In genomic region chr11:124673333-124674167, GRCh38 we compare ENCODE assay signal across 1 cellular context.
TF ChIP-seq lines count a peak whose summit lies in the region.

TSS of gene SIAE (minus strand) at chr11:124673739. CDS start at chr11:124673708, 31 bp downstream.
TSS of gene SPA17 (plus strand) at chr11:124673904. CDS start at chr11:124675265, 1,361 bp downstream.

TF ChIP-seq in HepG2, 621 proteins besides CTCF, POLR2A, EP300 and RAD21 (continued from another document and continues in another):
- TF ChIP-seq ZBTB4 (CRISPR knock-in tag; IDR thresholded peaks at IDR 0.05; ENCODE audit: borderline replicate concordance): 0 out of 2 replicates have a peak, but pooled peaks have one; percentile 42
- TF ChIP-seq ZKSCAN1 (IDR thresholded peaks at IDR 0.05; ENCODE audit: low read length): no peak
- TF ChIP-seq, protein P1, sequence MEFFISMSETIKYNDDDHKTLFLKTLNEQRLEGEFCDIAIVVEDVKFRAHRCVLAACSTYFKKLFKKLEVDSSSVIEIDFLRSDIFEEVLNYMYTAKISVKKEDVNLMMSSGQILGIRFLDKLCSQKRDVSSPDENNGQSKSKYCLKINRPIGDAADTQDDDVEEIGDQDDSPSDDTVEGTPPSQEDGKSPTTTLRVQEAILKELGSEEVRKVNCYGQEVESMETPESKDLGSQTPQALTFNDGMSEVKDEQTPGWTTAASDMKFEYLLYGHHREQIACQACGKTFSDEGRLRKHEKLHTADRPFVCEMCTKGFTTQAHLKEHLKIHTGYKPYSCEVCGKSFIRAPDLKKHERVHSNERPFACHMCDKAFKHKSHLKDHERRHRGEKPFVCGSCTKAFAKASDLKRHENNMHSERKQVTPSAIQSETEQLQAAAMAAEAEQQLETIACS (CRISPR knock-in tag; IDR thresholded peaks at IDR 0.05): no peak
- TF ChIP-seq, protein P2, sequence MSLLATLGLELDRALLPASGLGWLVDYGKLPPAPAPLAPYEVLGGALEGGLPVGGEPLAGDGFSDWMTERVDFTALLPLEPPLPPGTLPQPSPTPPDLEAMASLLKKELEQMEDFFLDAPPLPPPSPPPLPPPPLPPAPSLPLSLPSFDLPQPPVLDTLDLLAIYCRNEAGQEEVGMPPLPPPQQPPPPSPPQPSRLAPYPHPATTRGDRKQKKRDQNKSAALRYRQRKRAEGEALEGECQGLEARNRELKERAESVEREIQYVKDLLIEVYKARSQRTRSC (CRISPR knock-in tag; IDR thresholded peaks at IDR 0.05; ENCODE audit: low read depth): no peak
- TF ChIP-seq CCAR2 (optimal IDR thresholded peaks at IDR 0.05; ENCODE audit: low read depth, low read length): no peak
- TF ChIP-seq ZBTB7B (CRISPR knock-in tag; IDR thresholded peaks at IDR 0.05): no peak; the same call in 1 of the 2 replicates
- peak; percentile 76 for TF ChIP-seq ZNF687 (CRISPR knock-in tag; IDR thresholded peaks at IDR 0.05)
- peak; percentile 64 for TF ChIP-seq NCOA2 (CRISPR knock-in tag; IDR thresholded peaks at IDR 0.05)
- TF ChIP-seq ZNF543 (CRISPR knock-in tag; IDR thresholded peaks at IDR 0.05): peak; percentile 91
- TF ChIP-seq MEIS1 (CRISPR knock-in tag; IDR thresholded peaks at IDR 0.05; ENCODE audit: borderline replicate concordance): 0 out of 2 replicates have a peak, but pooled peaks have one; percentile 63
- no peak for TF ChIP-seq IRX3 (CRISPR knock-in tag; IDR thresholded peaks at IDR 0.05; ENCODE audit: borderline replicate concordance, low read depth)
- TF ChIP-seq ZNF792 (CRISPR knock-in tag; IDR thresholded peaks at IDR 0.05): peak; percentile 37; the same call in 1 of the 2 replicates
- no peak for TF ChIP-seq NAIF1 (CRISPR knock-in tag; IDR thresholded peaks at IDR 0.05; ENCODE audit: borderline replicate concordance)
- TF ChIP-seq FOXA3 (CRISPR knock-in tag; IDR thresholded peaks at IDR 0.05): peak; percentile 9; the same call in 1 of the 2 replicates
- TF ChIP-seq ZNF282 (IDR thresholded peaks at IDR 0.05; ENCODE audit: partially characterized antibody): no peak
- TF ChIP-seq ZNF101 (CRISPR knock-in tag; IDR thresholded peaks at IDR 0.05; ENCODE audit: borderline replicate concordance, low read depth): no peak
- peak; percentile 86 for TF ChIP-seq TAF1 (CRISPR knock-in tag; IDR thresholded peaks at IDR 0.05)
- peak; percentile 51; the same call in 1 of the 2 replicates for TF ChIP-seq ZNF607 (CRISPR knock-in tag; IDR thresholded peaks at IDR 0.05; ENCODE audit: borderline replicate concordance)
- TF ChIP-seq, protein P3, sequence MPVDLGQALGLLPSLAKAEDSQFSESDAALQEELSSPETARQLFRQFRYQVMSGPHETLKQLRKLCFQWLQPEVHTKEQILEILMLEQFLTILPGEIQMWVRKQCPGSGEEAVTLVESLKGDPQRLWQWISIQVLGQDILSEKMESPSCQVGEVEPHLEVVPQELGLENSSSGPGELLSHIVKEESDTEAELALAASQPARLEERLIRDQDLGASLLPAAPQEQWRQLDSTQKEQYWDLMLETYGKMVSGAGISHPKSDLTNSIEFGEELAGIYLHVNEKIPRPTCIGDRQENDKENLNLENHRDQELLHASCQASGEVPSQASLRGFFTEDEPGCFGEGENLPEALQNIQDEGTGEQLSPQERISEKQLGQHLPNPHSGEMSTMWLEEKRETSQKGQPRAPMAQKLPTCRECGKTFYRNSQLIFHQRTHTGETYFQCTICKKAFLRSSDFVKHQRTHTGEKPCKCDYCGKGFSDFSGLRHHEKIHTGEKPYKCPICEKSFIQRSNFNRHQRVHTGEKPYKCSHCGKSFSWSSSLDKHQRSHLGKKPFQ (CRISPR knock-in tag; IDR thresholded peaks at IDR 0.05; ENCODE audit: insufficient replicate concordance): peak; percentile 26
- 0 out of 2 replicates have a peak, but pooled peaks have one; percentile 58 for TF ChIP-seq RELA (CRISPR knock-in tag; IDR thresholded peaks at IDR 0.05)
- TF ChIP-seq, protein P4, sequence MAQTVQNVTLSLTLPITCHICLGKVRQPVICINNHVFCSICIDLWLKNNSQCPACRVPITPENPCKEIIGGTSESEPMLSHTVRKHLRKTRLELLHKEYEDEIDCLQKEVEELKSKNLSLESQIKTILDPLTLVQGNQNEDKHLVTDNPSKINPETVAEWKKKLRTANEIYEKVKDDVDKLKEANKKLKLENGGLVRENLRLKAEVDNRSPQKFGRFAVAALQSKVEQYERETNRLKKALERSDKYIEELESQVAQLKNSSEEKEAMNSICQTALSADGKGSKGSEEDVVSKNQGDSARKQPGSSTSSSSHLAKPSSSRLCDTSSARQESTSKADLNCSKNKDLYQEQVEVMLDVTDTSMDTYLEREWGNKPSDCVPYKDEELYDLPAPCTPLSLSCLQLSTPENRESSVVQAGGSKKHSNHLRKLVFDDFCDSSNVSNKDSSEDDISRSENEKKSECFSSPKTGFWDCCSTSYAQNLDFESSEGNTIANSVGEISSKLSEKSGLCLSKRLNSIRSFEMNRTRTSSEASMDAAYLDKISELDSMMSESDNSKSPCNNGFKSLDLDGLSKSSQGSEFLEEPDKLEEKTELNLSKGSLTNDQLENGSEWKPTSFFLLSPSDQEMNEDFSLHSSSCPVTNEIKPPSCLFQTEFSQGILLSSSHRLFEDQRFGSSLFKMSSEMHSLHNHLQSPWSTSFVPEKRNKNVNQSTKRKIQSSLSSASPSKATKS (CRISPR knock-in tag; IDR thresholded peaks at IDR 0.05): no peak
- no peak for TF ChIP-seq USF2 (IDR thresholded peaks at IDR 0.05; ENCODE audit: low read depth, low read length)
- no peak for TF ChIP-seq USF2 (CRISPR knock-in tag; IDR thresholded peaks at IDR 0.05; ENCODE audit: borderline replicate concordance)
- peak; percentile 73; the same call in 1 of the 2 replicates for TF ChIP-seq ZFY (CRISPR knock-in tag; IDR thresholded peaks at IDR 0.05)
- no peak for TF ChIP-seq TFE3 (CRISPR knock-in tag; IDR thresholded peaks at IDR 0.05)
- TF ChIP-seq MED13 (CRISPR knock-in tag; IDR thresholded peaks at IDR 0.05): no peak
- TF ChIP-seq BATF2 (CRISPR knock-in tag; IDR thresholded peaks at IDR 0.05): 0 out of 2 replicates have a peak, but pooled peaks have one; percentile 29
- no peak for TF ChIP-seq ZNF121 (CRISPR knock-in tag; IDR thresholded peaks at IDR 0.05)
- no peak for TF ChIP-seq STAT5B (CRISPR knock-in tag; IDR thresholded peaks at IDR 0.05)
- TF ChIP-seq ZNF891 (CRISPR knock-in tag; IDR thresholded peaks at IDR 0.05): 0 out of 2 replicates have a peak, but pooled peaks have one; percentile 41
- no peak for TF ChIP-seq ZNF672 (CRISPR knock-in tag; IDR thresholded peaks at IDR 0.05)
- no peak for TF ChIP-seq ZNF124 (CRISPR knock-in tag; IDR thresholded peaks at IDR 0.05)
- no peak for TF ChIP-seq TP53 (CRISPR knock-in tag; conservative IDR thresholded peaks at IDR 0.05)
- no peak for TF ChIP-seq HCFC1 (IDR thresholded peaks at IDR 0.05; ENCODE audit: low read depth, low read length)
- TF ChIP-seq FOSL2 (CRISPR knock-in tag; IDR thresholded peaks at IDR 0.05): peak; percentile 15; the same call in 1 of the 2 replicates
- no peak for TF ChIP-seq ZNF556 (CRISPR knock-in tag; IDR thresholded peaks at IDR 0.05; ENCODE audit: borderline replicate concordance)
- TF ChIP-seq ZFP36 (IDR thresholded peaks at IDR 0.05; ENCODE audit: borderline replicate concordance, low read depth, low read length, partially characterized antibody): no peak
- TF ChIP-seq FOXJ3 (CRISPR knock-in tag; IDR thresholded peaks at IDR 0.05; ENCODE audit: borderline replicate concordance): no peak; the same call in 1 of the 2 replicates
- no peak for TF ChIP-seq TIGD3 (CRISPR knock-in tag; IDR thresholded peaks at IDR 0.05; ENCODE audit: borderline replicate concordance)
- TF ChIP-seq MAZ (IDR thresholded peaks at IDR 0.05; ENCODE audit: borderline replicate concordance, low read depth, low read length): peak; percentile 49; the same call in 1 of the 2 replicates
- TF ChIP-seq MAZ (CRISPR knock-in tag; IDR thresholded peaks at IDR 0.05; ENCODE audit: low read depth): peak; percentile 68; the same call in 1 of the 2 replicates
